Comparison of ENCODE assay signal across 8 cellular contexts in genomic region chr10:119652361-119652760, GRCh38. TPM values are rescaled to one million over a fixed set of nuclear protein-coding genes. Genes with fewer than 3 reads are reported as not detected.
DNase-seq lines count a peak whose midpoint lies in the region; ATAC-seq and TF ChIP-seq lines count a peak whose summit lies in the region.

No MANE protein-coding gene starts in this region.

- TF ChIP-seq CTCF in Caco-2 (IDR thresholded peaks at IDR 0.05; ENCODE audit: insufficient read depth in 1 of 2, low read depth in 1 of 2, low read length in 1 of 2, severe bottlenecking in 1 of 2, unreplicated experiment in 1 of 2) (peak in 1 of 2 experiments; percentile 39), HL-60 (IDR thresholded peaks at IDR 0.05; ENCODE audit: insufficient read depth, low read length) (no peak), lower lobe of right lung (IDR thresholded peaks at IDR 0.05) (peak; percentile 35), transverse colon (IDR thresholded peaks at IDR 0.05) (peak in 3 of 5 experiments; percentile 13 to 21 (median 17))

- CTCF ChIA-PET in Caco-2 (lab: Charles Lee): interaction anchor here (1.7 kb wide), 1 partner anchor 44 kb away, joined by 6 read pairs; no protein-coding TSS in a partner anchor

- 5 to 8% methylated on average over 2 to 3 of the region's 3 CpGs for WGBS in transverse colon (ENCODE audit: low coverage in 1 of 2), 2 donors

- H3K4me1 ChIP-seq in Caco-2 (peaks cover 13% of the 10 kb centered on the region), lower lobe of right lung (peaks cover 45% of the 10 kb centered on the region), transverse colon (peaks cover 18 to 44% (median 35%) of the 10 kb centered on the region in 4 donors)

- no TSS peak for BruUV-seq in Caco-2 (replicated peaks; lab: Mats Ljungman, UMichigan)

- H3K4me3 Mint-ChIP-seq in Caco-2 (ENCODE audit: unreplicated experiment): peak overlapping the region; percentile 90

- in situ Hi-C loops in transverse colon (cut with MboI; ENCODE audit: low pct_ligation_motif_present in 1 of 4, low pct_unique_long_range_greater_than_20kb in 1 of 4, low sequenced_read_pairs in 3 of 4): no loop called here

- H3K36me3 Mint-ChIP-seq in Caco-2 (ENCODE audit: insufficient read depth, unreplicated experiment): peaks cover 26% of the 10 kb centered on the region

- peak in 1 of 2 donors; percentile 55 for ATAC-seq in lower lobe of right lung
- no peak for ATAC-seq in GM21737 (IDR thresholded peaks at IDR 0.05; ENCODE audit: unreplicated experiment)
- ATAC-seq in HG03159 (IDR thresholded peaks at IDR 0.05; ENCODE audit: unreplicated experiment): no peak

- H3K27me3 Mint-ChIP-seq in Caco-2 (ENCODE audit: insufficient read depth, unreplicated experiment): no peaks in the 10 kb centered on the region

- DNase-seq in Caco-2: peak in 1 of 2 experiments; percentile 30
- no peak for DNase-seq in HL-60 (ENCODE audit: low read depth in 1 of 2, low spot score in 1 of 2)
- DNase-seq in SHP77 treated with DMSO at 0.1 percent for 48 hours (lab: John Stamatoyannopoulos, UW): peak; percentile 33
- DNase-seq in dermis blood vessel endothelial cell: peak; percentile 77
- no peak for DNase-seq in lower lobe of right lung
- no peak for DNase-seq in transverse colon

- TF ChIP-seq POLR2A in transverse colon (IDR thresholded peaks at IDR 0.05): peak; percentile 57

- POLR2A ChIA-PET in Caco-2 (lab: Charles Lee): no interaction called here

- H3K36me3 ChIP-seq in Caco-2 (ENCODE audit: control insufficient read depth, insufficient read depth, low read length) (0 out of 2 replicates have a peak, but pooled peaks cover 3% of the 10 kb centered on the region), lower lobe of right lung (peaks cover 8% of the 10 kb centered on the region), transverse colon (no peaks in the 10 kb centered on the region)

- H3K4me1 Mint-ChIP-seq in Caco-2 (ENCODE audit: low read depth, unreplicated experiment): peaks cover 16% of the 10 kb centered on the region

- H3K27ac Mint-ChIP-seq in Caco-2 (ENCODE audit: unreplicated experiment): peak overlapping the region; percentile 89

- intact Hi-C loops in Caco-2 (cut with micrococcal nuclease; ENCODE audit: unreplicated experiment) (loop anchor here (1.0 kb wide), 1 partner anchor 44 kb away; no protein-coding TSS in a partner anchor), lower lobe of right lung (cut with DNase I) (no loop called here), transverse colon (cut with DNase I; ENCODE audit: low total_unique reads) (no loop called here)

- H3K9me3 ChIP-seq in Caco-2 (no peaks in the 10 kb centered on the region), lower lobe of right lung (no peaks in the 10 kb centered on the region), transverse colon (no peaks in the 10 kb centered on the region)

- H3K9me3 Mint-ChIP-seq in Caco-2 (ENCODE audit: unreplicated experiment): peaks cover 9% of the 10 kb centered on the region

- no peak for TF ChIP-seq EP300 in transverse colon (IDR thresholded peaks at IDR 0.05; ENCODE audit: low read depth)

- H3K27me3 ChIP-seq in Caco-2 (replicated peaks; ENCODE audit: control insufficient read depth, insufficient read depth, low read length): no peaks in the 10 kb centered on the region
- peaks cover 3% of the 10 kb centered on the region for H3K27me3 ChIP-seq in HL-60 (ENCODE audit: insufficient read depth, poor library complexity, severe bottlenecking)
- no peaks in the 10 kb centered on the region for H3K27me3 ChIP-seq in lower lobe of right lung (ENCODE audit: low read depth)
- H3K27me3 ChIP-seq in transverse colon: no peaks in the 10 kb centered on the region

- H3K4me3 ChIP-seq in Caco-2 (ENCODE audit: low read depth, low read length) (peak overlapping the region; percentile 78), HL-60 (replicated peaks; ENCODE audit: insufficient read depth, low read length) (peak overlapping the region; percentile 81), lower lobe of right lung (peak overlapping the region; percentile 90), transverse colon (peak overlapping the region; percentile 70 to 94 (median 87))

- H3K27ac ChIP-seq in HL-60 (replicated peaks) (no peak overlapping the region), lower lobe of right lung (peak overlapping the region; percentile 95), transverse colon (peak overlapping the region; percentile 93 to 98 (median 96))

RNA-seq across cellular contexts. Expression of gene BAG3, which starts 1.2 kb away (rescaled TPM):
- total RNA-seq in Caco-2 (2022): 30.7 and 31.6 TPM in 2 replicates
- 7.5 and 15.5 TPM in 2 replicates for total RNA-seq in dermis blood vessel endothelial cell
- 30.2 TPM for total RNA-seq in lower lobe of right lung
- 10 to 100 TPM; 22.5 to 85.7 (median 32.4) TPM for total RNA-seq in transverse colon

RNA-seq across cellular contexts. Expression of gene TIAL1, which starts 55.6 kb away (rescaled TPM):
- total RNA-seq in Caco-2 (2022) (162 and 174 TPM in 2 replicates), dermis blood vessel endothelial cell (38.3 and 49.8 TPM in 2 replicates), lower lobe of right lung (99.0 TPM), transverse colon (100 to 1,000 TPM in 1 of 4 donors, 10 to 100 TPM in 3; 35.2 to 117 (median 66.7) TPM)

Comparison
In these comparisons a context has a peak if more than half of its experiments do, and no peak if none do; other contexts are left out.
1. DNase-seq: peak in SHP77 treated with DMSO at 0.1 percent for 48 hours (single experiment) and dermis blood vessel endothelial cell (single experiment); none in HL-60 (0 of 2), lower lobe of right lung (single experiment) and transverse colon (single experiment).
2. Peak in every context shown above with its lines, with median percentiles within 50 percentile points of each other: H3K4me3 ChIP-seq.